8 cellular contexts compared by ENCODE assay signal in genomic region chr13:26186141-26186870, GRCh38. TPM values are rescaled to one million over a fixed set of nuclear protein-coding genes. Genes with fewer than 3 reads are reported as not detected.
DNase-seq lines count a peak whose midpoint lies in the region; ATAC-seq lines count a peak whose summit lies in the region.

No MANE protein-coding gene starts in this region.

- no peaks in the 10 kb centered on the region for H3K9me2 ChIP-seq in Karpas-422 (replicated peaks; ENCODE audit: insufficient read depth, low read length)

- H3K36me3 ChIP-seq in Karpas-422 (ENCODE audit: insufficient read depth, low read length) (no peaks in the 10 kb centered on the region), neuron (ENCODE audit: insufficient read depth, low read length) (no peaks in the 10 kb centered on the region)

- H3K27me3 ChIP-seq in Karpas-422 (ENCODE audit: low read length): no peaks in the 10 kb centered on the region
- H3K27me3 ChIP-seq in neuron (ENCODE audit: insufficient read depth, low read length): no peaks in the 10 kb centered on the region

- H3K4me1 ChIP-seq in Karpas-422 (ENCODE audit: low read length) (peaks cover 15% of the 10 kb centered on the region), neuron (ENCODE audit: insufficient read depth, low read length) (no peaks in the 10 kb centered on the region)

- ATAC-seq in GM21786 (IDR thresholded peaks at IDR 0.05; ENCODE audit: unreplicated experiment): peak; percentile 83

- H3K79me2 ChIP-seq in Karpas-422 (ENCODE audit: low read length): no peaks in the 10 kb centered on the region

- peak overlapping the region; percentile 68 for H3K9ac ChIP-seq in Karpas-422 (ENCODE audit: low read length)

- H3K27ac ChIP-seq in Karpas-422 (ENCODE audit: low read length): peak overlapping the region; percentile 38; the same call in 1 of the 2 replicates

- no peaks in the 10 kb centered on the region for H3K9me3 ChIP-seq in Karpas-422 (ENCODE audit: low read length)
- H3K9me3 ChIP-seq in neuron (ENCODE audit: low read length): no peaks in the 10 kb centered on the region

- H2AFZ ChIP-seq in Karpas-422 (ENCODE audit: low read length): peak overlapping the region; percentile 97
- H2AFZ ChIP-seq in neuron (ENCODE audit: low read depth, low read length): no peak overlapping the region

- DNase-seq in Daoy (ENCODE audit: low read depth) (peak; percentile 75), Karpas-422 (peak; percentile 96), SIG-M5 treated with dmso at 0.1 percent for 504 hours (lab: John Stamatoyannopoulos, UW; ENCODE audit: unreplicated experiment) (peak; percentile 94), foreskin melanocyte (peak; percentile 75), stromal cell of bone marrow (ENCODE audit: low read depth) (peak; percentile 79)
- peak; percentile 90 for DNase-seq in activated naive CD4-positive, alpha-beta T cell treated with Interleukin-2 at 50 U/mL for 16 hours

- H3K4me2 ChIP-seq in Karpas-422 (ENCODE audit: low read depth, low read length, poor library complexity, severe bottlenecking): peak overlapping the region; percentile 82

- H3K4me3 ChIP-seq in Karpas-422 (ENCODE audit: low read length) (peak overlapping the region; percentile 70), neuron (ENCODE audit: low read length) (peak overlapping the region; percentile 31)

- H4K20me1 ChIP-seq in Karpas-422 (ENCODE audit: insufficient read depth, low read depth, low read length): no peaks in the 10 kb centered on the region

RNA-seq across cellular contexts. Expression of gene RNF6, which starts 35.8 kb away (rescaled TPM):
- total RNA-seq in Daoy (2014; rRNA removed; shearing (Covaris generic)): 23.7 and 48.2 TPM in 2 replicates
- total RNA-seq in Karpas-422 (2014; rRNA removed; shearing (Covaris generic); ENCODE audit: low replicate concordance): 36.9 and 48.1 TPM in 2 replicates

Comparison
In these comparisons a context has a peak if more than half of its experiments do, and no peak if none do; other contexts are left out.
1. Peak in every context shown above with its lines: DNase-seq, ATAC-seq, H3K4me3 ChIP-seq and H3K27ac ChIP-seq.